10 cellular contexts compared by ENCODE assay signal in the genomic region with DNA sequence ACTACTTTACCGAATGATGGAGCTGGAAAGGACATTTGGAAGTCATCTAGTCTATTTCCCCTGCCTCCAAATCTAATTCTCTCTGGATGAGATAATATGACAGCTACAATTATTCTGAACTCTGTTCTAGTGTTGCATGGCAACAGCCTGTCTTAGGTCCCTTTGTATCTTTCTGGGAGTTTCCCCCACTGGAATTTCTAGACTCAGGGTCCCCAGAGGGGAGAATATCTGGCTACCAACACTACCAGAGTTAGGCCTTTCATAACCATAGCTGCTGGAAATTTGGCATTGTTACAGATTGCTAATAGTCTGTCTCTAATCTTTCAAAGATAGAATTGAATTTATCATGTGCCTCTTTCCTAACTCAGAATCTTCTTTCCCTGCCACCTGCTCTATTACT. TPM values are rescaled to one million over a fixed set of nuclear protein-coding genes. Genes with fewer than 3 reads are reported as not detected.
DNase-seq lines count a peak whose midpoint lies in the region; ATAC-seq, FAIRE-seq and TF ChIP-seq lines count a peak whose summit lies in the region.
"Had no signal": no experiment of that assay in that cellular context is flagged by ENCODE, and none has a peak within 500 bp of the region (broad histone marks: within the 10 kb centered on the region; RNA-seq: fewer than 3 reads in every experiment).

No MANE protein-coding gene starts in this region.

- H3K4me3 Mint-ChIP-seq in H9: no peak overlapping the region

- H3K9me2 ChIP-seq in OCI-LY1 (ENCODE audit: low read depth, low read length): no peaks in the 10 kb centered on the region

- no peak overlapping the region for H2AK5ac ChIP-seq in H9 (ENCODE audit: insufficient read length, low read length)

- H2AFZ ChIP-seq in DND-41 (ENCODE audit: low read depth, low read length): no peak overlapping the region
- H2AFZ ChIP-seq in OCI-LY1 (ENCODE audit: low read length): no peak overlapping the region
- no peak overlapping the region for H2AFZ ChIP-seq in H9 (ENCODE audit: low read length)

- H4K20me1 ChIP-seq in DND-41 (ENCODE audit: insufficient read depth, low read length) (peaks cover 65% of the 10 kb centered on the region), OCI-LY1 (ENCODE audit: insufficient read depth, low read length) (no peaks in the 10 kb centered on the region), H9 (ENCODE audit: control insufficient read depth, insufficient read depth, insufficient read length) (no peaks in the 10 kb centered on the region)

- H2BK5ac ChIP-seq in H9 (ENCODE audit: insufficient read length, low read length): no peak overlapping the region

- no peak overlapping the region for H2BK20ac ChIP-seq in H9 (ENCODE audit: low read depth, low read length, poor library complexity, severe bottlenecking)

- H3K4me2 ChIP-seq in DND-41 (ENCODE audit: insufficient read depth, low read length) (peak overlapping the region; percentile 56), OCI-LY1 (ENCODE audit: low read length) (peak overlapping the region; percentile 44; the same call in 1 of the 2 replicates), skeletal muscle satellite cell (ENCODE audit: low read length) (peak overlapping the region; percentile 73), H9 (ENCODE audit: insufficient read depth, insufficient read length, low read length) (no peak overlapping the region)

- no peak overlapping the region for H2BK12ac ChIP-seq in H9 (ENCODE audit: insufficient read length, low read depth, low read length)

- peaks cover 73% of the 10 kb centered on the region for H3K4me1 ChIP-seq in DND-41 (ENCODE audit: insufficient read depth, low read length)
- peaks cover 52% of the 10 kb centered on the region for H3K4me1 ChIP-seq in OCI-LY1 (ENCODE audit: insufficient read depth, low read length, severe bottlenecking)
- peaks cover 55% of the 10 kb centered on the region for H3K4me1 ChIP-seq in skeletal muscle satellite cell (ENCODE audit: control insufficient read depth, insufficient read depth, low read length)
- 0 out of 2 replicates have a peak, but pooled peaks cover 3% of the 10 kb centered on the region for H3K4me1 ChIP-seq in H9 (ENCODE audit: insufficient read depth, low read length)

- H3K27ac Mint-ChIP-seq in H9: no peak overlapping the region

- no CpG with 5 or more reads among the region's 1 CpG for WGBS in H9 (ENCODE audit: extremely low coverage, insufficient read length, low lambda C conversion rate)

- no peak for ATAC-seq in DND-41 (ENCODE audit: insufficient read depth, low read depth)
- ATAC-seq: esophagus mucosa had no signal

- H3K23ac ChIP-seq in H9 (ENCODE audit: insufficient read length, low read depth, low read length): no peak overlapping the region

- no peaks in the 10 kb centered on the region for H3K27me3 Mint-ChIP-seq in H9 (ENCODE audit: low read depth)

- no peak for DNase-seq in DND-41
- no peak for DNase-seq in epithelial cell of prostate (ENCODE audit: low read depth, low spot score)
- no peak for DNase-seq in frontal cortex (ENCODE audit: low spot score in 2 of 2)
- no peak for DNase-seq in NCI-H510A (lab: John Stamatoyannopoulos, UW)
- no peak for DNase-seq in H9
- DNase-seq: GF-D8, NCI-H1436 treated with DMSO at 0.1 percent for 48 hours had no signal

- H3K9me3 ChIP-seq in DND-41 (ENCODE audit: insufficient read depth, low read length, severe bottlenecking): no peaks in the 10 kb centered on the region
- no peaks in the 10 kb centered on the region for H3K9me3 ChIP-seq in OCI-LY1 (ENCODE audit: low read length)
- no peaks in the 10 kb centered on the region for H3K9me3 ChIP-seq in skeletal muscle satellite cell (replicated peaks; ENCODE audit: low read length)
- H3K9me3 ChIP-seq in H9 (ENCODE audit: control insufficient read depth, low read depth, low read length): peaks cover 20% of the 10 kb centered on the region

- no peak overlapping the region for H4K91ac ChIP-seq in H9 (ENCODE audit: insufficient read length, low read depth, low read length)

- H2BK120ac ChIP-seq in H9 (ENCODE audit: low read depth, low read length, poor library complexity, severe bottlenecking): no peak overlapping the region

- H3K36me3 ChIP-seq in DND-41 (ENCODE audit: insufficient read depth, low read length) (peaks cover 47% of the 10 kb centered on the region), OCI-LY1 (ENCODE audit: insufficient read depth, low read length) (peaks cover 9% of the 10 kb centered on the region), skeletal muscle satellite cell (ENCODE audit: insufficient read depth, low read length) (peaks cover 19% of the 10 kb centered on the region)

- H3K36me3 Mint-ChIP-seq in H9 (ENCODE audit: insufficient read depth in 1 of 3, low read depth in 3 of 3): peaks cover 0 to 24% (median 15%) of the 10 kb centered on the region in 3 experiments; a peak in 5 of 7 replicates

- H3K9ac ChIP-seq in DND-41 (ENCODE audit: low read depth, low read length) (peak overlapping the region; percentile 29; the same call in 1 of the 2 replicates), OCI-LY1 (ENCODE audit: low read length) (no peak overlapping the region), skeletal muscle satellite cell (ENCODE audit: low read depth, low read length) (no peak overlapping the region), H9 (ENCODE audit: extremely low read depth, insufficient read length, low read length) (no peak overlapping the region)

- no peaks in the 10 kb centered on the region for H3F3A ChIP-seq in OCI-LY1 (ENCODE audit: insufficient read depth, low read length)

- no peak overlapping the region for H3K18ac ChIP-seq in H9 (ENCODE audit: insufficient read length, low read depth, low read length)

- H3K9me3 Mint-ChIP-seq in H9: peaks cover 64 to 71% of the 10 kb centered on the region in 2 experiments

- no peaks in the 10 kb centered on the region for H3K79me1 ChIP-seq in H9 (ENCODE audit: insufficient read depth, low read depth, low read length, poor library complexity, severe bottlenecking)

- no peak overlapping the region for H4K8ac ChIP-seq in H9 (replicated peaks; ENCODE audit: insufficient read length, low read depth, low read length)

- H3K27ac ChIP-seq in DND-41 (ENCODE audit: low read length) (peak overlapping the region; percentile 57), OCI-LY1 (ENCODE audit: low read depth, low read length, poor library complexity, severe bottlenecking) (no peak overlapping the region), epithelial cell of prostate (peak overlapping the region; percentile 96), H9 (ENCODE audit: insufficient read length, low read depth, low read length) (no peak overlapping the region)

- H2BK15ac ChIP-seq in H9 (ENCODE audit: low read depth, low read length): no peak overlapping the region

- peaks cover 96% of the 10 kb centered on the region for H3K79me2 ChIP-seq in DND-41 (ENCODE audit: insufficient read depth, low read length)
- peaks cover 79% of the 10 kb centered on the region for H3K79me2 ChIP-seq in OCI-LY1 (ENCODE audit: insufficient read depth, low read length)
- peaks cover 28% of the 10 kb centered on the region; the same call in 1 of the 2 replicates for H3K79me2 ChIP-seq in H9 (ENCODE audit: insufficient read depth, low read length)

- H3K14ac ChIP-seq in H9 (ENCODE audit: insufficient read depth, low read length): no peak overlapping the region

- H3K27me3 ChIP-seq in DND-41 (ENCODE audit: insufficient read depth, low read length, poor library complexity): no peaks in the 10 kb centered on the region
- no peaks in the 10 kb centered on the region for H3K27me3 ChIP-seq in OCI-LY1 (ENCODE audit: insufficient read depth, low read length)
- H3K27me3 ChIP-seq in skeletal muscle satellite cell (ENCODE audit: control insufficient read depth, insufficient read depth, low read length): no peaks in the 10 kb centered on the region
- no peaks in the 10 kb centered on the region for H3K27me3 ChIP-seq in H9 (ENCODE audit: insufficient read depth, low read length)

- H3K4ac ChIP-seq in H9 (ENCODE audit: low read depth, low read length): no peak overlapping the region

- no peak overlapping the region for H3K56ac ChIP-seq in H9 (ENCODE audit: insufficient read length, low read depth, low read length)

- no peak for FAIRE-seq in frontal cortex (lab: Jason Lieb, UNC)

- no peaks in the 10 kb centered on the region for H3K23me2 ChIP-seq in H9 (ENCODE audit: insufficient read length, low read depth, low read length, poor library complexity, severe bottlenecking)

- no peak overlapping the region for H4K5ac ChIP-seq in H9 (ENCODE audit: insufficient read length, low read depth, low read length)

- peaks cover 15 to 18% of the 10 kb centered on the region in 2 experiments for H3K4me1 Mint-ChIP-seq in H9

- H3K4me3 ChIP-seq in DND-41 (ENCODE audit: low read depth in 1 of 2, low read length in 2 of 2): peak overlapping the region in 1 of 2 experiments; percentile 25; a peak in 1 of 4 replicates
- no peak overlapping the region for H3K4me3 ChIP-seq in OCI-LY1 (ENCODE audit: low read depth, low read length, poor library complexity, severe bottlenecking)
- H3K4me3 ChIP-seq in skeletal muscle satellite cell (ENCODE audit: low read length): peak overlapping the region; percentile 51

- H3T11ph ChIP-seq in H9 (ENCODE audit: low read length): no peak overlapping the region

- TF ChIP-seq CTCF in DND-41 (IDR thresholded peaks at IDR 0.05; ENCODE audit: borderline replicate concordance, extremely low read depth, low read length, poor library complexity, severe bottlenecking) (no peak), OCI-LY1 (IDR thresholded peaks at IDR 0.05; ENCODE audit: low read length) (no peak), H9 (conservative IDR thresholded peaks at IDR 0.05) (no peak)

RNA-seq across cellular contexts. Expression of a gene that starts 4.5 kb away (rescaled TPM):
- 315 and 428 TPM in 2 replicates for total RNA-seq in skeletal muscle satellite cell (2012; rRNA removed)
- total RNA-seq in frontal cortex (17.9 TPM), H9 (2021) (126 and 129 TPM in 2 replicates)

Comparison
In these comparisons a context has a peak if more than half of its experiments do, and no peak if none do; other contexts are left out.
1. H3K27ac ChIP-seq: peak in DND-41 (single experiment) and epithelial cell of prostate (single experiment); none in OCI-LY1 (single experiment) and H9 (single experiment).